13 cellular contexts compared by ENCODE assay signal in genomic region chr10:1402016-1402820, GRCh38.
"Had no signal": no experiment of that assay in that cellular context is flagged by ENCODE, and none has a peak within 500 bp of the region (broad histone marks: within the 10 kb centered on the region; RNA-seq: fewer than 3 reads in every experiment).

No MANE protein-coding gene starts in this region.

- H3K9me3 ChIP-seq: transverse colon had no signal

- H3K36me3 ChIP-seq: transverse colon had no signal

- H3K9me3 Mint-ChIP-seq: activated naive CD4-positive, alpha-beta T cell treated with anti-CD3 and anti-CD28 coated beads, Interleukin-2, amount 50 U/mL, for 24 hours; activated T-helper 17 cell treated with anti-CD3 and anti-CD28 coated beads, Interleukin-2, amount 50 U/mL, for 72 hours; nephron progenitor cell; stimulated activated effector memory CD8-positive, alpha-beta T cell treated with anti-CD3 and anti-CD28 coated beads, Interleukin-12 subunit alpha, Interleukin-12 subunit beta, amount 100 ng/mL, for 72 hours; T-helper 2 cell treated with Interferon-gamma antibody and Interleukin-4, amounts not matched to agents 5 μg/mL and 100 μg/mL, for 36 hours had no signal

- H3K27ac ChIP-seq: skin epidermis, transverse colon had no signal

- H3K27me3 Mint-ChIP-seq: activated naive CD4-positive, alpha-beta T cell treated with anti-CD3 and anti-CD28 coated beads, Interleukin-2, amount 50 U/mL, for 24 hours had no signal

- H3K4me1 Mint-ChIP-seq: activated naive CD4-positive, alpha-beta T cell treated with anti-CD3 and anti-CD28 coated beads, Interleukin-2, amount 50 U/mL, for 24 hours; activated T-helper 17 cell treated with anti-CD3 and anti-CD28 coated beads, Interleukin-2, amount 50 U/mL, for 72 hours; stimulated activated effector memory CD8-positive, alpha-beta T cell treated with anti-CD3 and anti-CD28 coated beads, Interleukin-12 subunit alpha, Interleukin-12 subunit beta, amount 100 ng/mL, for 72 hours had no signal

- H3K4me3 Mint-ChIP-seq: activated naive CD4-positive, alpha-beta T cell treated with anti-CD3 and anti-CD28 coated beads, Interleukin-2, amount 50 U/mL, for 24 hours; activated T-helper 17 cell treated with anti-CD3 and anti-CD28 coated beads, Interleukin-2, amount 50 U/mL, for 72 hours; nephron progenitor cell; stimulated activated effector memory CD8-positive, alpha-beta T cell treated with anti-CD3 and anti-CD28 coated beads, Interleukin-12 subunit alpha, Interleukin-12 subunit beta, amount 100 ng/mL, for 72 hours; T-helper 2 cell treated with Interferon-gamma antibody and Interleukin-4, amounts not matched to agents 5 μg/mL and 100 μg/mL, for 36 hours had no signal

- H3K27ac Mint-ChIP-seq: activated naive CD4-positive, alpha-beta T cell treated with anti-CD3 and anti-CD28 coated beads, Interleukin-2, amount 50 U/mL, for 24 hours; activated T-helper 17 cell treated with anti-CD3 and anti-CD28 coated beads, Interleukin-2, amount 50 U/mL, for 72 hours; nephron progenitor cell; stimulated activated effector memory CD8-positive, alpha-beta T cell treated with anti-CD3 and anti-CD28 coated beads, Interleukin-12 subunit alpha, Interleukin-12 subunit beta, amount 100 ng/mL, for 72 hours; T-helper 2 cell treated with Interferon-gamma antibody and Interleukin-4, amounts not matched to agents 5 μg/mL and 100 μg/mL, for 36 hours had no signal

- DNase-seq: activated CD4-positive, alpha-beta T cell treated with anti-CD3 and anti-CD28 coated beads, Interleukin-2, amount 50 U/mL, for 48 hours; foreskin melanocyte; left ventricle myocardium superior; mesendoderm; nephron progenitor cell; SIG-M5; SW 1271; transverse colon had no signal

- H3K4me3 ChIP-seq: skin epidermis, transverse colon had no signal

- H3K36me3 Mint-ChIP-seq: activated naive CD4-positive, alpha-beta T cell treated with anti-CD3 and anti-CD28 coated beads, Interleukin-2, amount 50 U/mL, for 24 hours; stimulated activated effector memory CD8-positive, alpha-beta T cell treated with anti-CD3 and anti-CD28 coated beads, Interleukin-12 subunit alpha, Interleukin-12 subunit beta, amount 100 ng/mL, for 72 hours had no signal

- H3K4me1 ChIP-seq: transverse colon had no signal
